In the genomic region with DNA sequence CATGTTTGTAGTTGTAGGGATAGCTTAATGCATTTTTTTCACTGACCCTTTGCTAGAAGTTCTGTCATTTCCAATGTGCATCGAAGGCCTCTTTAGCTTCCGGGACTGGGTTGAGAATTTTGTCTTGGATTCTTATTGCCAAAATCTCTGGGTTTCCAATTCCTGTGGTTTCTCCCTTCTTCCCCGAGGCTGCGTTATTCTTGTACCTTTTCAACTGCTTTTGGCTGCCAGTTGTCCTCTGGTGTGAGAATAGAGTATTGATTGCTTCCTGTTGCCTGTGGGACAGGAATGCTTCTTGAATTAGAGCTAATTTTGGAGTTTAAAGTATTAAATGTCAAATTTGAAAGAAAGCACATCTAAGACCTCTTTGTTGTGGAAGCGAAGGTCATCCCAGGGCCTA, we compare ENCODE assay signal across 1 cellular context.
TF ChIP-seq lines count a peak whose summit lies in the region.

No MANE protein-coding gene starts in this region.

TF ChIP-seq in HepG2, 621 proteins besides CTCF, POLR2A, EP300 and RAD21:
- TF ChIP-seq PRDM15 (CRISPR knock-in tag; IDR thresholded peaks at IDR 0.05) (no peak), HNF1B (CRISPR knock-in tag; IDR thresholded peaks at IDR 0.05) (no peak), PHF5A (CRISPR knock-in tag; IDR thresholded peaks at IDR 0.05; ENCODE audit: low read depth, unreplicated experiment) (no peak), ATF7-NPFF (CRISPR knock-in tag; IDR thresholded peaks at IDR 0.05; ENCODE audit: low read depth) (no peak), HNF4G (IDR thresholded peaks at IDR 0.05; ENCODE audit: borderline replicate concordance, low read depth, low read length) (no peak), HNF4G (CRISPR knock-in tag; IDR thresholded peaks at IDR 0.05; ENCODE audit: borderline replicate concordance, low read depth) (no peak), PAXIP1 (CRISPR knock-in tag; conservative IDR thresholded peaks at IDR 0.05) (0 out of 2 replicates have a peak, but pooled peaks have one; percentile 14), ZNF383 (CRISPR knock-in tag; IDR thresholded peaks at IDR 0.05; ENCODE audit: borderline replicate concordance) (no peak), THYN1 (CRISPR knock-in tag; IDR thresholded peaks at IDR 0.05; ENCODE audit: borderline replicate concordance, low read depth) (no peak), MXD3 (CRISPR knock-in tag; IDR thresholded peaks at IDR 0.05) (no peak), ONECUT2 (CRISPR knock-in tag; IDR thresholded peaks at IDR 0.05) (peak; percentile 59; the same call in 1 of the 2 replicates), NFRKB (IDR thresholded peaks at IDR 0.05) (no peak)
